ENCODE assay signal across 17 cellular contexts in the genomic region with DNA sequence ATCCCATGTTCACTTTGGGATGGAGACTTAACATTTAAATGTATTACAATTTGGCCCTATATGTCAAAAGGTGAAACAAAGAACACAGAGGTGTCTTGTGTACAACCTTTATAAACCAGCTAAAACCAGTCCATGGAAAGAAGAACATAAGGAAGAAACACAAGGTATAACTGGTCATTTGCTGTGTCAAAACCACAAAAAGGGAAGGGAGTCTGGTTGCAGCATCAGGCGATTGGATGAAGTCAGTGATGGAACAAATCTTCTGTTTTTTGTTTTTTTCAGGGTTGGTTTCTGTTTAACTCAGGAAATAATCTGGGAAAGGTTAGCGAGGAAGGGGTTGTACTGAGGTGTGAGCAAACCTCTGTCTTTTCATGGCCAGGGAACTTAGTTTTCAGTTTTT.
DNase-seq lines count a peak whose midpoint lies in the region; ATAC-seq and TF ChIP-seq lines count a peak whose summit lies in the region.
"Had no signal": no experiment of that assay in that cellular context is flagged by ENCODE, and none has a peak within 500 bp of the region (broad histone marks: within the 10 kb centered on the region; RNA-seq: fewer than 3 reads in every experiment).

No MANE protein-coding gene starts in this region.

- no peak for TF ChIP-seq CTCF in neutrophil (IDR thresholded peaks at IDR 0.05)

- no peaks in the 10 kb centered on the region for H3K36me3 ChIP-seq in neutrophil
- H3K36me3 ChIP-seq: BLaER1 treated with 17β-estradiol and CSF1 and Interleukin-3, amounts not matched to agents 10 nM and 100 nM had no signal

- no peaks in the 10 kb centered on the region for H3K27me3 ChIP-seq in neutrophil

- no peaks in the 10 kb centered on the region for H3K9me3 ChIP-seq in neutrophil
- H3K9me3 ChIP-seq: Caco-2 had no signal

- H3K4me3 ChIP-seq in neutrophil (ENCODE audit: low read depth in 1 of 2, low read length in 1 of 2) = peak overlapping the region in 1 of 2 experiments; percentile 8
- H3K4me3 ChIP-seq: BLaER1 treated with 17β-estradiol and CSF1 and Interleukin-3, amounts not matched to agents 10 nM and 100 nM; GM23338 had no signal

- DNase-seq in NOMO-1 treated with DMSO at 0.1 percent for 48 hours (lab: John Stamatoyannopoulos, UW; ENCODE audit: unreplicated experiment) (peak; percentile 19), NOMO-1 treated with dmso at 0.1 percent for 144 hours (lab: John Stamatoyannopoulos, UW; ENCODE audit: unreplicated experiment) (no peak), KBM-7 (peak; percentile 64), SKM-1 (lab: John Stamatoyannopoulos, UW; ENCODE audit: unreplicated experiment) (peak; percentile 1), SHP77 treated with DMSO at 0.1 percent for 48 hours (lab: John Stamatoyannopoulos, UW) (no peak)
- no peak for DNase-seq in activated CD4-positive, alpha-beta T cell treated with anti-CD3 and anti-CD28 coated beads, Interleukin-2, amount 10 ng/mL, durations not matched to agents 7 days and 5 days
- DNase-seq: 8988T; Caco-2; CD4-positive, alpha-beta T cell; HCEC 1CT had no signal

- ATAC-seq in GM18873 (IDR thresholded peaks at IDR 0.05; ENCODE audit: low FRiP score, unreplicated experiment) = no peak
- ATAC-seq: GM23338, HepG2 had no signal

- peaks cover 24 to 25% of the 10 kb centered on the region in 2 experiments for H3K4me1 ChIP-seq in neutrophil (ENCODE audit: control insufficient read depth in 1 of 2, insufficient read depth in 1 of 2, low read depth in 1 of 2, low read length in 1 of 2)
- H3K4me1 ChIP-seq: Caco-2 had no signal

- H3K36me3 Mint-ChIP-seq in activated CD4-positive, alpha-beta T cell treated with anti-CD3 and anti-CD28 coated beads, Interleukin-2, amount 10 ng/mL, durations not matched to agents 7 days and 5 days (ENCODE audit: low read depth) = no peaks in the 10 kb centered on the region

- in situ Hi-C loops in KBM-7 (cut with MboI; ENCODE audit: low pct_unique_long_range_greater_than_20kb, low sequenced_read_pairs) = loop anchor here (25.0 kb wide), 1 partner anchor 189 kb away; no protein-coding TSS in a partner anchor

- no peaks in the 10 kb centered on the region for H3K27me3 Mint-ChIP-seq in activated CD4-positive, alpha-beta T cell treated with anti-CD3 and anti-CD28 coated beads, Interleukin-2, amount 10 ng/mL, durations not matched to agents 7 days and 5 days
- H3K27me3 Mint-ChIP-seq: B cell; CD4-positive, alpha-beta T cell had no signal

- H3K27ac Mint-ChIP-seq in activated CD4-positive, alpha-beta T cell treated with anti-CD3 and anti-CD28 coated beads, Interleukin-2, amount 10 ng/mL, durations not matched to agents 7 days and 5 days = no peak overlapping the region
- H3K27ac Mint-ChIP-seq: B cell; CD4-positive, alpha-beta T cell; GM23338; IgD-negative memory B cell had no signal

- no peak overlapping the region for H3K4me3 Mint-ChIP-seq in activated CD4-positive, alpha-beta T cell treated with anti-CD3 and anti-CD28 coated beads, Interleukin-2, amount 10 ng/mL, durations not matched to agents 7 days and 5 days
- H3K4me3 Mint-ChIP-seq: B cell; CD4-positive, alpha-beta T cell; GM23338; IgD-negative memory B cell had no signal

- peak overlapping the region; percentile 75 for H3K27ac ChIP-seq in neutrophil
- H3K27ac ChIP-seq: BLaER1 treated with 17β-estradiol and CSF1 and Interleukin-3, amounts not matched to agents 10 nM and 100 nM had no signal

- no peaks in the 10 kb centered on the region for H3K4me1 Mint-ChIP-seq in activated CD4-positive, alpha-beta T cell treated with anti-CD3 and anti-CD28 coated beads, Interleukin-2, amount 10 ng/mL, durations not matched to agents 7 days and 5 days
- H3K4me1 Mint-ChIP-seq: B cell had no signal

- POLR2A ChIA-PET in activated CD4-positive, alpha-beta T cell treated with anti-CD3 and anti-CD28 coated beads, Interleukin-2, amount 10 ng/mL, durations not matched to agents 7 days and 5 days (lab: Charles Lee) = no interaction called here

- CTCF ChIA-PET in activated CD4-positive, alpha-beta T cell treated with anti-CD3 and anti-CD28 coated beads, Interleukin-2, amount 10 ng/mL, durations not matched to agents 7 days and 5 days (lab: Charles Lee) = no interaction called here

- H3K9me3 Mint-ChIP-seq in activated CD4-positive, alpha-beta T cell treated with anti-CD3 and anti-CD28 coated beads, Interleukin-2, amount 10 ng/mL, durations not matched to agents 7 days and 5 days = no peaks in the 10 kb centered on the region
- H3K9me3 Mint-ChIP-seq: CD4-positive, alpha-beta T cell had no signal

Comparison
In these comparisons a context has a peak if more than half of its experiments do, and no peak if none do; other contexts are left out.
1. DNase-seq: peak in NOMO-1 treated with DMSO at 0.1 percent for 48 hours (single experiment), KBM-7 (single experiment) and SKM-1 (single experiment); none in NOMO-1 treated with dmso at 0.1 percent for 144 hours (single experiment), SHP77 treated with DMSO at 0.1 percent for 48 hours (single experiment) and activated CD4-positive, alpha-beta T cell treated with anti-CD3 and anti-CD28 coated beads, Interleukin-2, amount 10 ng/mL, durations not matched to agents 7 days and 5 days (single experiment).